Comparison of ENCODE assay signal across 25 cellular contexts in genomic region chr12:684416-684815, GRCh38. TPM values are rescaled to one million over a fixed set of nuclear protein-coding genes. Genes with fewer than 3 reads are reported as not detected.
DNase-seq lines count a peak whose midpoint lies in the region; ATAC-seq, FAIRE-seq and TF ChIP-seq lines count a peak whose summit lies in the region.
"Had no signal": no experiment of that assay in that cellular context is flagged by ENCODE, and none has a peak within 500 bp of the region (broad histone marks: within the 10 kb centered on the region; RNA-seq: fewer than 3 reads in every experiment).

No MANE protein-coding gene starts in this region.

- CTCF ChIA-PET in activated B cell treated with CpG ODN at 0.5 μM for 24 hours (lab: Charles Lee), result interaction anchor here (1.2 to 2.4 kb wide), 2 partner anchors 32 to 67 kb away, joined by 4 to 19 read pairs; partner anchors contain the start of gene WNK1

- H3K27me3 ChIP-seq in right cardiac atrium (ENCODE audit: control insufficient read depth, insufficient read depth), result no peaks in the 10 kb centered on the region
- H3K27me3 ChIP-seq: SJCRH30 had no signal

- H3K4me3 Mint-ChIP-seq in activated naive CD4-positive, alpha-beta T cell treated with anti-CD3 and anti-CD28 coated beads, Interleukin-2, amount 50 U/mL, for 24 hours, result peak overlapping the region; percentile 21
- no peak overlapping the region for H3K4me3 Mint-ChIP-seq in activated B cell treated with CpG ODN at 0.5 μM for 24 hours
- peak overlapping the region in 3 of 5 donors; percentile 43 to 57 (median 53) for H3K4me3 Mint-ChIP-seq in immature natural killer cell
- H3K4me3 Mint-ChIP-seq: brain had no signal

- H3K27ac Mint-ChIP-seq in activated naive CD4-positive, alpha-beta T cell treated with anti-CD3 and anti-CD28 coated beads, Interleukin-2, amount 50 U/mL, for 24 hours, result peak overlapping the region; percentile 9
- H3K27ac Mint-ChIP-seq in activated B cell treated with CpG ODN at 0.5 μM for 24 hours, result peak overlapping the region; percentile 99
- H3K27ac Mint-ChIP-seq in immature natural killer cell, result peak overlapping the region; percentile 77 to 97 (median 91)

- no peak for DNase-seq in activated naive CD4-positive, alpha-beta T cell (lab: John Stamatoyannopoulos, UW)
- DNase-seq in activated B cell treated with CpG ODN at 0.5 μM for 24 hours, result no peak
- peak in 1 of 3 donors; percentile 31 for DNase-seq in immature natural killer cell
- no peak for DNase-seq in posterior vena cava (ENCODE audit: low spot score)
- DNase-seq in right cardiac atrium, result no peak
- no peak for DNase-seq in D721Med (ENCODE audit: insufficient read length, low spot score)
- DNase-seq: activated CD4-positive, CD25-positive, alpha-beta regulatory T cell treated with anti-CD3 and anti-CD28 coated beads, Interleukin-2, amount 50 U/mL, for 72 hours; HCEC 1CT; islet precursor cell; Karpas-422; mesenchymal stem cell; NCI-H1105 treated with DMSO at 0.1 percent for 48 hours; NCI-H748 treated with DMSO at 0.1 percent for 48 hours; PC-9; SJCRH30; stimulated activated CD4-positive, alpha-beta T cell treated with anti-CD3 and anti-CD28 coated beads, Interleukin-12 subunit alpha, Interleukin-12 subunit beta, amount 100 ng/mL, for 4 hours; T-helper 9 cell had no signal

- no peaks in the 10 kb centered on the region for H3K4me1 ChIP-seq in right cardiac atrium (ENCODE audit: control insufficient read depth, insufficient read depth, low read length)

- H3K4me1 Mint-ChIP-seq in activated naive CD4-positive, alpha-beta T cell treated with anti-CD3 and anti-CD28 coated beads, Interleukin-2, amount 50 U/mL, for 24 hours, result peaks cover 48% of the 10 kb centered on the region
- peaks cover 49% of the 10 kb centered on the region for H3K4me1 Mint-ChIP-seq in activated B cell treated with CpG ODN at 0.5 μM for 24 hours
- H3K4me1 Mint-ChIP-seq in immature natural killer cell, result peaks cover 25 to 28% of the 10 kb centered on the region in 2 donors

- no peaks in the 10 kb centered on the region for H3K27me3 Mint-ChIP-seq in activated naive CD4-positive, alpha-beta T cell treated with anti-CD3 and anti-CD28 coated beads, Interleukin-2, amount 50 U/mL, for 24 hours
- no peaks in the 10 kb centered on the region for H3K27me3 Mint-ChIP-seq in activated B cell treated with CpG ODN at 0.5 μM for 24 hours
- peaks cover 0 to 5% (median 2%) of the 10 kb centered on the region in 3 donors for H3K27me3 Mint-ChIP-seq in immature natural killer cell (ENCODE audit: low read depth in 3 of 3)

- WGBS in right cardiac atrium, result 60% methylated on average over 4 of the region's 4 CpGs

- ATAC-seq in activated B cell treated with CpG ODN at 0.5 μM for 24 hours (ENCODE audit: low read depth) (no peak), right cardiac atrium (no peak), GM18868 (IDR thresholded peaks at IDR 0.05; ENCODE audit: unreplicated experiment) (no peak)

- no peaks in the 10 kb centered on the region for H3K9me3 Mint-ChIP-seq in activated naive CD4-positive, alpha-beta T cell treated with anti-CD3 and anti-CD28 coated beads, Interleukin-2, amount 50 U/mL, for 24 hours
- H3K9me3 Mint-ChIP-seq in activated B cell treated with CpG ODN at 0.5 μM for 24 hours, result no peaks in the 10 kb centered on the region
- H3K9me3 Mint-ChIP-seq in immature natural killer cell, result no peaks in the 10 kb centered on the region
- H3K9me3 Mint-ChIP-seq: activated naive CD4-positive, alpha-beta T cell treated with anti-CD3 and anti-CD28 coated beads, Interleukin-2, amount 50 U/mL, for 72 hours had no signal

- no peak overlapping the region for H3K4me3 ChIP-seq in right cardiac atrium (ENCODE audit: low read length)
- H3K4me3 ChIP-seq: coronary artery, PC-9, SJCRH30 had no signal

- TF ChIP-seq CTCF in activated B cell treated with CpG ODN at 0.5 μM for 24 hours (IDR thresholded peaks at IDR 0.05) (no peak), D721Med (IDR thresholded peaks at IDR 0.05; ENCODE audit: insufficient read depth, missing control alignments) (no peak)

- no peak for FAIRE-seq in D721Med (lab: Jason Lieb, UNC)
- FAIRE-seq: endothelial cell of umbilical vein had no signal

- POLR2A ChIA-PET in activated B cell treated with CpG ODN at 0.5 μM for 24 hours (lab: Charles Lee), result interaction anchor here (1.3 to 4.4 kb wide), 3 partner anchors 9 to 67 kb away, joined by 3 to 39 read pairs (median 32); partner anchors contain the start of gene WNK1

- no peak overlapping the region for H3K27ac ChIP-seq in right cardiac atrium (ENCODE audit: low read length)
- H3K27ac ChIP-seq: coronary artery, HL-60, PC-9, SJCRH30 had no signal

- no peaks in the 10 kb centered on the region for H3K36me3 Mint-ChIP-seq in activated naive CD4-positive, alpha-beta T cell treated with anti-CD3 and anti-CD28 coated beads, Interleukin-2, amount 50 U/mL, for 24 hours
- H3K36me3 Mint-ChIP-seq in activated B cell treated with CpG ODN at 0.5 μM for 24 hours (ENCODE audit: low read depth), result no peaks in the 10 kb centered on the region
- H3K36me3 Mint-ChIP-seq in immature natural killer cell, result no peaks in the 10 kb centered on the region
- H3K36me3 Mint-ChIP-seq: activated naive CD4-positive, alpha-beta T cell treated with anti-CD3 and anti-CD28 coated beads, Interleukin-2, amount 50 U/mL, for 72 hours; brain had no signal

- no peaks in the 10 kb centered on the region for H3K9me3 ChIP-seq in right cardiac atrium (ENCODE audit: control insufficient read depth, low read length)
- H3K9me3 ChIP-seq: SJCRH30 had no signal

- intact Hi-C loops in activated B cell treated with CpG ODN at 0.5 μM for 24 hours (cut with micrococcal nuclease) (no loop called here), posterior vena cava (cut with DNase I) (no loop called here), right cardiac atrium (cut with DNase I) (no loop called here)

RNA-seq across cellular contexts. Expression of gene NINJ2, which starts 21.2 kb away (rescaled TPM):
- total RNA-seq in activated B cell treated with CpG ODN at 0.5 μM for 24 hours (3.0 and 3.6 TPM in 2 replicates), posterior vena cava (1 to 10 TPM; 4.6 to 5.6 TPM), right cardiac atrium (1 to 10 TPM; 3.6 to 7.4 (median 5.5) TPM)
- polyA plus RNA-seq in immature natural killer cell (10 to 100 TPM; 18.2 to 42.3 (median 25.7) TPM), right cardiac atrium (5.9 TPM)
- polyA plus RNA-seq: neural cell had no signal

Comparison
In these comparisons a context has a peak if more than half of its experiments do, and no peak if none do; other contexts are left out.
1. H3K27ac Mint-ChIP-seq: peak in every context shown above with its lines; median percentile 99 in activated B cell treated with CpG ODN at 0.5 μM for 24 hours; 91 in immature natural killer cell; 9 in activated naive CD4-positive, alpha-beta T cell treated with anti-CD3 and anti-CD28 coated beads, Interleukin-2, amount 50 U/mL, for 24 hours.